ENCODE assay signal across 1 cellular context in genomic region chr15:100114100-100114499, GRCh38.
TF ChIP-seq lines count a peak whose summit lies in the region.

No MANE protein-coding gene starts in this region.

TF ChIP-seq in IMR-90, 13 proteins besides CTCF, POLR2A, EP300 and RAD21 (continued from another document):
- TF ChIP-seq USF2 (IDR thresholded peaks at IDR 0.05; ENCODE audit: low read depth, low read length) (no peak), CHD1 (IDR thresholded peaks at IDR 0.05; ENCODE audit: low read depth, low read length) (no peak), CEBPB (IDR thresholded peaks at IDR 0.05; ENCODE audit: low read depth, low read length) (no peak), SMC3 (IDR thresholded peaks at IDR 0.05; ENCODE audit: low read depth, low read length) (no peak), FOS (IDR thresholded peaks at IDR 0.05; ENCODE audit: low read depth, low read length) (no peak), RFX5 (IDR thresholded peaks at IDR 0.05; ENCODE audit: low read depth, low read length) (no peak), MAFK (IDR thresholded peaks at IDR 0.05; ENCODE audit: low read depth, low read length) (no peak), ELK1 (IDR thresholded peaks at IDR 0.05; ENCODE audit: borderline replicate concordance, low read depth, low read length) (no peak), MAZ (IDR thresholded peaks at IDR 0.05; ENCODE audit: borderline replicate concordance, low read depth, low read length) (no peak), MXI1 (IDR thresholded peaks at IDR 0.05; ENCODE audit: borderline replicate concordance, low read depth, low read length) (no peak), BHLHE40 (IDR thresholded peaks at IDR 0.05; ENCODE audit: low read depth, low read length) (no peak)
TF ChIP-seq in IMR-90: peak in this region for 0.
